25 cellular contexts compared by ENCODE assay signal in genomic region chr3:170397579-170398177, GRCh38. TPM values are rescaled to one million over a fixed set of nuclear protein-coding genes. Genes with fewer than 3 reads are reported as not detected.
DNase-seq lines count a peak whose midpoint lies in the region; ATAC-seq, FAIRE-seq and TF ChIP-seq lines count a peak whose summit lies in the region.
"Had no signal": no experiment of that assay in that cellular context is flagged by ENCODE, and none has a peak within 500 bp of the region (broad histone marks: within the 10 kb centered on the region; RNA-seq: fewer than 3 reads in every experiment).

No MANE protein-coding gene starts in this region.

- H3K4me3 ChIP-seq in HEK293 (ENCODE audit: low read depth, low read length) (no peak overlapping the region), K562 (no peak overlapping the region), suprapubic skin (no peak overlapping the region), adrenal gland (no peak overlapping the region)
- no peak overlapping the region for H3K4me3 ChIP-seq in naive thymus-derived CD4-positive, alpha-beta T cell (ENCODE audit: low read length)
- H3K4me3 ChIP-seq: BLaER1 treated with 17β-estradiol and CSF1 and Interleukin-3, amounts not matched to agents 10 nM and 100 nM; PC-9 had no signal

- H3K4me1 ChIP-seq in HEK293 (ENCODE audit: control insufficient read depth, insufficient read depth, low read length) (no peaks in the 10 kb centered on the region), K562 (replicated peaks in 1 of 2; ENCODE audit: control insufficient read depth in 2 of 2, insufficient read depth in 2 of 2, low read length in 2 of 2) (no peaks in the 10 kb centered on the region), suprapubic skin (no peaks in the 10 kb centered on the region), adrenal gland (replicated peaks in 1 of 2) (no peaks in the 10 kb centered on the region)
- no peaks in the 10 kb centered on the region for H3K4me1 ChIP-seq in naive thymus-derived CD4-positive, alpha-beta T cell (ENCODE audit: control insufficient read depth in 2 of 2, insufficient read depth in 2 of 2, low read length in 2 of 2)

- no peaks in the 10 kb centered on the region for H3K79me2 ChIP-seq in K562 (ENCODE audit: control insufficient read depth, insufficient read depth, low read length)

- no peaks in the 10 kb centered on the region for H4K20me1 ChIP-seq in K562 (replicated peaks; ENCODE audit: control insufficient read depth, insufficient read depth, low read length)

- peaks cover under 1% of the 10 kb centered on the region for H3K36me3 Mint-ChIP-seq in neural crest cell (ENCODE audit: low read depth)
- peaks cover 0 to 6% (median 0%) of the 10 kb centered on the region in 5 donors for H3K36me3 Mint-ChIP-seq in naive thymus-derived CD4-positive, alpha-beta T cell

- TF ChIP-seq CTCF in HEK293 (tag by site-specific recombination; IDR thresholded peaks at IDR 0.05) (no peak), K562 (IDR thresholded peaks at IDR 0.05 in 2 of 3, conservative IDR thresholded peaks at IDR 0.05 in 1 of 3; ENCODE audit: insufficient read depth in 2 of 3, low read depth in 1 of 3, low read length in 3 of 3) (no peak), neural crest cell (conservative IDR thresholded peaks at IDR 0.05) (no peak), suprapubic skin (IDR thresholded peaks at IDR 0.05) (no peak), adrenal gland (IDR thresholded peaks at IDR 0.05) (no peak)

- no TSS peak for BruUV-seq in K562 (replicated peaks; lab: Mats Ljungman, UMichigan)

- H3K27ac Mint-ChIP-seq in neural crest cell (ENCODE audit: unreplicated experiment): peak overlapping the region; percentile 36
- H3K27ac Mint-ChIP-seq in naive thymus-derived CD4-positive, alpha-beta T cell: peak overlapping the region in 2 of 9 donors; percentile 15 to 48
- H3K27ac Mint-ChIP-seq: CD4-positive, alpha-beta T cell had no signal

- no peak for DNase-seq in K562 (ENCODE audit: extremely low read depth in 1 of 4, low spot score in 3 of 4)
- no peak for DNase-seq in left colon
- no peak for DNase-seq in neural crest cell (ENCODE audit: low read depth, low spot score)
- no peak for DNase-seq in suprapubic skin (ENCODE audit: low spot score in 2 of 2)
- DNase-seq in activated CD8-positive, alpha-beta memory T cell treated with anti-CD3 and anti-CD28 coated beads, Interleukin-2, amount 50 U/mL, for 4 hours: no peak
- no peak for DNase-seq in adrenal gland
- no peak for DNase-seq in naive thymus-derived CD4-positive, alpha-beta T cell
- DNase-seq: AML-193; CD4-positive, alpha-beta T cell; MV-4-11; NCI-H1105; NCI-H1436 treated with DMSO at 0.1 percent for 48 hours; NCI-H1930; NCI-H446 treated with DMSO at 0.1 percent for 48 hours; NCI-H526; PC-9; RPMI8226; SHP77 had no signal

- H2AFZ ChIP-seq in K562 (ENCODE audit: low read depth, low read length): no peak overlapping the region
- H2AFZ ChIP-seq: PC-9 had no signal

- H3K9me3 ChIP-seq in HEK293 (ENCODE audit: control insufficient read depth, insufficient read depth, low read depth, low read length) (no peaks in the 10 kb centered on the region), K562 (replicated peaks; ENCODE audit: control insufficient read depth, insufficient read depth, low read depth, low read length) (no peaks in the 10 kb centered on the region), suprapubic skin (no peaks in the 10 kb centered on the region), adrenal gland (replicated peaks in 1 of 3) (no peaks in the 10 kb centered on the region)
- no peaks in the 10 kb centered on the region for H3K9me3 ChIP-seq in naive thymus-derived CD4-positive, alpha-beta T cell (ENCODE audit: control insufficient read depth in 2 of 3, low read length in 3 of 3)

- TF ChIP-seq POLR2A in K562 (conservative IDR thresholded peaks at IDR 0.05) (no peak), suprapubic skin (IDR thresholded peaks at IDR 0.05) (no peak), adrenal gland (IDR thresholded peaks at IDR 0.05) (no peak)

- H3K4me1 Mint-ChIP-seq in neural crest cell: no peaks in the 10 kb centered on the region
- no peaks in the 10 kb centered on the region for H3K4me1 Mint-ChIP-seq in naive thymus-derived CD4-positive, alpha-beta T cell

- no peak for TF ChIP-seq RAD21 in K562 (CRISPR knock-in tag; conservative IDR thresholded peaks at IDR 0.05 in 1 of 2, IDR thresholded peaks at IDR 0.05 in 1 of 2)

- no peak for FAIRE-seq in K562 (lab: Jason Lieb, UNC)
- FAIRE-seq: A204.1, HepG2 had no signal

- ATAC-seq in K562: peak; percentile 33; the same call in 2 of the 3 replicates
- peak; percentile 33 for ATAC-seq in left colon
- no peak for ATAC-seq in naive thymus-derived CD4-positive, alpha-beta T cell
- ATAC-seq: HepG2 had no signal

- POLR2A ChIA-PET in HEK293 (lab: Yijun Ruan, JAX): no interaction called here
- POLR2A ChIA-PET in K562 (lab: Yijun Ruan, JAX): no interaction called here
- POLR2A ChIA-PET in naive thymus-derived CD4-positive, alpha-beta T cell (lab: Charles Lee): no interaction called here

- no peaks in the 10 kb centered on the region for H3K9me3 Mint-ChIP-seq in neural crest cell
- peaks cover 0 to 4% (median under 1%) of the 10 kb centered on the region in 11 donors for H3K9me3 Mint-ChIP-seq in naive thymus-derived CD4-positive, alpha-beta T cell
- H3K9me3 Mint-ChIP-seq: CD4-positive, alpha-beta T cell had no signal

- H3K9ac ChIP-seq in K562 (ENCODE audit: insufficient read depth in 1 of 2, low read depth in 2 of 2, low read length in 2 of 2): no peak overlapping the region
- H3K9ac ChIP-seq: BLaER1 treated with 17β-estradiol and CSF1 and Interleukin-3, amounts not matched to agents 10 nM and 100 nM had no signal

- H3K4me3 Mint-ChIP-seq in neural crest cell: no peak overlapping the region
- no peak overlapping the region for H3K4me3 Mint-ChIP-seq in naive thymus-derived CD4-positive, alpha-beta T cell
- H3K4me3 Mint-ChIP-seq: CD4-positive, alpha-beta T cell had no signal

- WGBS in K562 (ENCODE audit: insufficient coverage, low coverage, missing lambda C conversion rate): 75% methylated on average over 9 of the region's 9 CpGs
- 93% methylated on average over 9 of the region's 9 CpGs for WGBS in suprapubic skin
- 91 to 96% (median 94%) methylated on average over 9 of the region's 9 CpGs for WGBS in adrenal gland, 4 donors

- intact Hi-C loops in K562 (cut with micrococcal nuclease): no loop called here
- intact Hi-C loops in left colon (cut with DNase I, micrococcal nuclease): no loop called here
- intact Hi-C loops in adrenal gland (cut with DNase I): no loop called here
- intact Hi-C loops in naive thymus-derived CD4-positive, alpha-beta T cell (cut with micrococcal nuclease): no loop called here

- H3K9me1 ChIP-seq in K562 (ENCODE audit: control insufficient read depth, insufficient read depth, low read length): no peaks in the 10 kb centered on the region

- no peaks in the 10 kb centered on the region for H3K27me3 Mint-ChIP-seq in neural crest cell (ENCODE audit: low read depth)
- H3K27me3 Mint-ChIP-seq in naive thymus-derived CD4-positive, alpha-beta T cell: no peaks in the 10 kb centered on the region
- H3K27me3 Mint-ChIP-seq: CD4-positive, alpha-beta T cell had no signal

- TF ChIP-seq EP300 in K562 (IDR thresholded peaks at IDR 0.05; ENCODE audit: low read length) (no peak), suprapubic skin (IDR thresholded peaks at IDR 0.05) (no peak)

- in situ Hi-C loops in K562 (cut with MboI): no loop called here

- CTCF ChIA-PET in HEK293 (lab: Yijun Ruan, JAX): interaction anchor here (1.1 to 1.2 kb wide), 3 partner anchors 10 to 415 kb away, joined by 3 to 4 read pairs (median 3); no protein-coding TSS in a partner anchor
- CTCF ChIA-PET in K562 (lab: Yijun Ruan, JAX; ENCODE audit: low intra/inter-chr PET ratio): no interaction called here
- CTCF ChIA-PET in naive thymus-derived CD4-positive, alpha-beta T cell (lab: Charles Lee): interaction anchor here (0.6 kb wide), 2 partner anchors 207 to 239 kb away, joined by 3 to 6 read pairs; no protein-coding TSS in a partner anchor

- H3K4me2 ChIP-seq in K562 (ENCODE audit: insufficient read depth, low read length): no peak overlapping the region
- H3K4me2 ChIP-seq: BLaER1 treated with 17β-estradiol and CSF1 and Interleukin-3, amounts not matched to agents 10 nM and 100 nM; PC-9 had no signal

- H3K27me3 ChIP-seq in K562 (ENCODE audit: control insufficient read depth in 2 of 2, insufficient read depth in 2 of 2, low read length in 2 of 2): no peaks in the 10 kb centered on the region
- no peaks in the 10 kb centered on the region for H3K27me3 ChIP-seq in suprapubic skin
- no peaks in the 10 kb centered on the region for H3K27me3 ChIP-seq in adrenal gland
- H3K27me3 ChIP-seq in naive thymus-derived CD4-positive, alpha-beta T cell (ENCODE audit: control insufficient read depth in 2 of 2, insufficient read depth in 2 of 2, low read length in 2 of 2): no peaks in the 10 kb centered on the region
- H3K27me3 ChIP-seq: BLaER1 treated with 17β-estradiol and CSF1 and Interleukin-3, amounts not matched to agents 10 nM and 100 nM had no signal

- H3K27ac ChIP-seq in HEK293 (ENCODE audit: extremely low read depth, low read depth, low read length): no peak overlapping the region
- no peak overlapping the region for H3K27ac ChIP-seq in K562 (ENCODE audit: extremely low read depth, low read depth, low read length)
- no peak overlapping the region for H3K27ac ChIP-seq in suprapubic skin
- H3K27ac ChIP-seq in adrenal gland: no peak overlapping the region
- no peak overlapping the region for H3K27ac ChIP-seq in naive thymus-derived CD4-positive, alpha-beta T cell (ENCODE audit: low read depth, low read length)
- H3K27ac ChIP-seq: BLaER1 treated with 17β-estradiol and CSF1 and Interleukin-3, amounts not matched to agents 10 nM and 100 nM; PC-9 had no signal

- H3K36me3 ChIP-seq in HEK293 (ENCODE audit: control insufficient read depth in 2 of 2, insufficient read depth in 1 of 2, low read length in 2 of 2): peaks cover 0 to 18% of the 10 kb centered on the region in 2 experiments; a peak in 2 of 3 replicates
- H3K36me3 ChIP-seq in K562 (ENCODE audit: control insufficient read depth, insufficient read depth, low read length): no peaks in the 10 kb centered on the region
- H3K36me3 ChIP-seq in suprapubic skin: no peaks in the 10 kb centered on the region
- H3K36me3 ChIP-seq in adrenal gland (replicated peaks in 1 of 2): peaks cover 0 to 5% of the 10 kb centered on the region in 2 donors
- H3K36me3 ChIP-seq in naive thymus-derived CD4-positive, alpha-beta T cell (ENCODE audit: control insufficient read depth in 2 of 3, insufficient read depth in 3 of 3, low read length in 3 of 3): no peaks in the 10 kb centered on the region

RNA-seq across cellular contexts. Expression of gene CLDN11, which starts 21.0 kb away (rescaled TPM):
- 0.25 and 0.30 TPM in 2 replicates for total RNA-seq in K562 (2011; cell fraction: chromatin; rRNA removed; ENCODE audit: low replicate concordance)
- total RNA-seq in K562 (2011; cell fraction: nucleolus; rRNA removed): 0.67 and 0.79 TPM in 2 replicates
- total RNA-seq in K562 (2011; cell fraction: nucleoplasm; rRNA removed): 0.76 and 0.95 TPM in 2 replicates
- total RNA-seq in K562 (2014; rRNA removed) (0.37 and 0.41 TPM in 2 replicates), K562 (2014; rRNA removed; fragmentation: Illumina TruSeq; extraction: Trizol) (0.16 and 0.18 TPM in 2 replicates), K562 (2015; rRNA removed; fragmentation: Illumina TruSeq; extraction: Trizol) (0.26 and 0.33 TPM in 2 replicates), K562 (2021) (0.24 and 0.42 TPM in 2 replicates), left colon (1 to 10 TPM; 4.3 to 7.7 TPM), neural crest cell (1.8 and 2.0 TPM in 2 replicates), suprapubic skin (1 to 10 TPM; 2.1 to 6.4 (median 3.6) TPM), adrenal gland (10 to 100 TPM in 4 of 8 donors, 1 to 10 TPM in 4; 3.8 to 24.3 (median 9.0) TPM)
- polyA plus RNA-seq in K562 (2011; rRNA removed) (not detected in 2 replicates), K562 (2014; fragmentation: Illumina TruSeq; extraction: Trizol) (0.17 and 0.18 TPM in 2 replicates), K562 (2014; fragmentation: Nextera tagmentation; extraction: Ambion mirVana) (under 1 TPM; 0.14 to 0.15 TPM), K562 (2014; rRNA removed) (0.05 and 0.16 TPM in 2 replicates), adrenal gland (1 to 10 TPM; 5.7 to 7.8 (median 6.4) TPM)
- polyA plus RNA-seq in K562 (2011; cell fraction: cytosol; rRNA removed): 0.22 TPM in 1 of 2 replicates, not detected in the other
- polyA plus RNA-seq in K562 (2011; cell fraction: nucleus; rRNA removed): not detected in 2 replicates
- polyA plus RNA-seq in K562 (2012): 0.17 and 0.42 TPM in 2 replicates
- polyA minus RNA-seq in K562 (2011; rRNA and poly(A)+ RNA removed): 0.32 TPM in 1 of 2 replicates, not detected in the other
- polyA minus RNA-seq in K562 (2011; cell fraction: cytosol; rRNA and poly(A)+ RNA removed): 0.57 TPM in 1 of 2 replicates, not detected in the other
- polyA minus RNA-seq in K562 (2011; cell fraction: nucleus; rRNA and poly(A)+ RNA removed): not detected in 2 replicates
- total RNA-seq in naive thymus-derived CD4-positive, alpha-beta T cell: not detected
- not detected for polyA plus RNA-seq in naive thymus-derived CD4-positive, alpha-beta T cell
- total RNA-seq: CD4-positive, alpha-beta T cell; HT1080; MCF 10A; SK-MEL-5 had no signal

RNA-seq across cellular contexts. Expression of gene SKIL, which starts 40.2 kb away (rescaled TPM):
- total RNA-seq in K562 (2011; cell fraction: chromatin; rRNA removed; ENCODE audit: low replicate concordance): 19.4 and 45.9 TPM in 2 replicates
- 7.0 and 9.3 TPM in 2 replicates for total RNA-seq in K562 (2011; cell fraction: nucleolus; rRNA removed)
- 15.2 and 16.4 TPM in 2 replicates for total RNA-seq in K562 (2011; cell fraction: nucleoplasm; rRNA removed)
- 11.5 and 19.1 TPM in 2 replicates for total RNA-seq in K562 (2014; rRNA removed)
- total RNA-seq in K562 (2014; rRNA removed; fragmentation: Illumina TruSeq; extraction: Trizol): 16.2 and 20.0 TPM in 2 replicates
- 15.5 and 15.6 TPM in 2 replicates for total RNA-seq in K562 (2015; rRNA removed; fragmentation: Illumina TruSeq; extraction: Trizol)
- 14.1 and 14.3 TPM in 2 replicates for total RNA-seq in K562 (2021)
- polyA plus RNA-seq in K562 (2011; rRNA removed): 5.7 and 6.7 TPM in 2 replicates
- 1.4 and 2.6 TPM in 2 replicates for polyA plus RNA-seq in K562 (2011; cell fraction: cytosol; rRNA removed)
- 4.0 and 4.2 TPM in 2 replicates for polyA plus RNA-seq in K562 (2011; cell fraction: nucleus; rRNA removed)
- polyA plus RNA-seq in K562 (2012): 7.3 and 9.6 TPM in 2 replicates
- 4.2 and 4.8 TPM in 2 replicates for polyA plus RNA-seq in K562 (2014; fragmentation: Illumina TruSeq; extraction: Trizol)
- 1 to 10 TPM; 4.4 to 9.7 TPM for polyA plus RNA-seq in K562 (2014; fragmentation: Nextera tagmentation; extraction: Ambion mirVana)
- 4.3 and 5.5 TPM in 2 replicates for polyA plus RNA-seq in K562 (2014; rRNA removed)
- 30.7 and 32.7 TPM in 2 replicates for polyA minus RNA-seq in K562 (2011; rRNA and poly(A)+ RNA removed)
- polyA minus RNA-seq in K562 (2011; cell fraction: cytosol; rRNA and poly(A)+ RNA removed): 14.4 and 18.0 TPM in 2 replicates
- polyA minus RNA-seq in K562 (2011; cell fraction: nucleus; rRNA and poly(A)+ RNA removed): 5.0 and 8.0 TPM in 2 replicates
- 10 to 100 TPM; 43.9 to 51.1 TPM for total RNA-seq in left colon
- total RNA-seq in neural crest cell: 17.7 and 18.0 TPM in 2 replicates
- total RNA-seq in suprapubic skin: 10 to 100 TPM; 24.9 to 50.6 (median 30.4) TPM
- total RNA-seq in adrenal gland: 10 to 100 TPM; 24.2 to 51.7 (median 45.3) TPM
- polyA plus RNA-seq in adrenal gland: 10 to 100 TPM in 1 of 3 donors, 1 to 10 TPM in 2; 8.7 to 13.7 (median 9.6) TPM
- total RNA-seq in naive thymus-derived CD4-positive, alpha-beta T cell: 10 to 100 TPM; 19.1 to 80.5 (median 40.9) TPM
- polyA plus RNA-seq in naive thymus-derived CD4-positive, alpha-beta T cell: 1 to 10 TPM; 4.7 to 6.0 TPM
